8 cellular contexts compared by ENCODE assay signal in genomic region chr11:818396-819128, GRCh38. TPM values are rescaled to one million over a fixed set of nuclear protein-coding genes. Genes with fewer than 3 reads are reported as not detected.
DNase-seq lines count a peak whose midpoint lies in the region; ATAC-seq and TF ChIP-seq lines count a peak whose summit lies in the region.

Gene PNPLA2, plus strand, starts transcription at chr11:818914. Its CDS starts 805 bp downstream, at chr11:819719.

- TF ChIP-seq CTCF in neural crest cell (conservative IDR thresholded peaks at IDR 0.05) (no peak), GM10248 (IDR thresholded peaks at IDR 0.05; ENCODE audit: control extremely low read depth, extremely low read depth, low read depth, missing control alignments) (no peak)

- H3K9me3 ChIP-seq in SK-N-MC (ENCODE audit: low read depth, low read length), result no peaks in the 10 kb centered on the region

- peak; percentile 3 for ATAC-seq in GM21515 (IDR thresholded peaks at IDR 0.05; ENCODE audit: unreplicated experiment)

- POLR2A ChIA-PET in HEK293T (lab: Yijun Ruan, JAX), result interaction anchor here (0.6 to 5.3 kb wide), 15 partner anchors 10 to 243 kb away, joined by 3 to 40 read pairs (median 4); partner anchors contain the start of genes CD151, CRACR2B, GATD1 and RPLP2
- POLR2A ChIA-PET in GM10248 (lab: Yijun Ruan, JAX), result interaction anchor here (0.6 to 2.4 kb wide), 14 partner anchors 8 to 312 kb away, joined by 3 to 35 read pairs (median 4); partner anchors contain the start of genes CD151, CRACR2B, HRAS and RNH1

- H3K4me3 ChIP-seq in SK-N-MC, result peak within 1 kb of the TSS; percentile 88

- H3K4me1 Mint-ChIP-seq in neural crest cell, result no peaks in the 10 kb centered on the region

- peak within 1 kb of the TSS; percentile 91 for H3K4me3 Mint-ChIP-seq in neural crest cell

- H3K27me3 Mint-ChIP-seq in neural crest cell (ENCODE audit: low read depth), result no peaks in the 10 kb centered on the region

- CTCF ChIA-PET in HEK293T (lab: Yijun Ruan, JAX), result interaction anchor here (0.6 to 1.3 kb wide), 3 partner anchors 25 to 315 kb away, joined by 3 read pairs; partner anchors contain the start of gene TSPAN4
- CTCF ChIA-PET in GM10248 (lab: Yijun Ruan, JAX), result interaction anchor here (1.0 to 2.7 kb wide), 6 partner anchors 7 to 24 kb away, joined by 3 to 11 read pairs (median 6); partner anchors contain the start of genes CD151, CRACR2B, POLR2L and TSPAN4

- no peak within 1 kb of the TSS for H3K27ac Mint-ChIP-seq in neural crest cell (ENCODE audit: unreplicated experiment)

- peaks cover 2% of the 10 kb centered on the region for H3K36me3 Mint-ChIP-seq in neural crest cell (ENCODE audit: low read depth)

- peaks cover 5% of the 10 kb centered on the region for H3K36me3 ChIP-seq in SK-N-MC (ENCODE audit: insufficient read depth, low read length)

- DNase-seq in SK-N-MC (ENCODE audit: low read depth, low spot score) (no peak), fibroblast of gingiva (ENCODE audit: low read depth) (peak; percentile 81), neural crest cell (ENCODE audit: low read depth, low spot score) (no peak), HEK293T (ENCODE audit: extremely low spot score) (no peak), NOMO-1 treated with dmso at 0.1 percent for 144 hours (lab: John Stamatoyannopoulos, UW; ENCODE audit: unreplicated experiment) (no peak), T1000 (lab: John Stamatoyannopoulos, UW) (no peak), GM10248 (ENCODE audit: extremely low spot score) (no peak)

- no peak within 1 kb of the TSS for H3K27ac ChIP-seq in SK-N-MC

- H3K9me3 Mint-ChIP-seq in neural crest cell, result no peaks in the 10 kb centered on the region

- peak within 1 kb of the TSS; percentile 83 for H3K9ac ChIP-seq in SK-N-MC (ENCODE audit: insufficient read length)

TF ChIP-seq in HEK293T, 16 proteins besides CTCF, POLR2A, EP300 and RAD21:
- TF ChIP-seq FOXM1 (IDR thresholded peaks at IDR 0.05; ENCODE audit: borderline replicate concordance), result no peak
- no peak for TF ChIP-seq ARNT (IDR thresholded peaks at IDR 0.05)
- no peak for TF ChIP-seq SP1 (IDR thresholded peaks at IDR 0.05)
- TF ChIP-seq FOXK2 (IDR thresholded peaks at IDR 0.05), result no peak
- no peak for TF ChIP-seq SUZ12 (IDR thresholded peaks at IDR 0.05)
- TF ChIP-seq NFRKB (IDR thresholded peaks at IDR 0.05), result no peak
- TF ChIP-seq PKNOX1 (IDR thresholded peaks at IDR 0.05), result no peak
- no peak for TF ChIP-seq HDGF (IDR thresholded peaks at IDR 0.05; ENCODE audit: borderline replicate concordance)
- no peak for TF ChIP-seq ZNF384 (IDR thresholded peaks at IDR 0.05)
- TF ChIP-seq TARDBP (IDR thresholded peaks at IDR 0.05), result no peak

RNA-seq across cellular contexts. Expression of gene PNPLA2, which starts in this region (rescaled TPM):
- 27.0 and 34.5 TPM in 2 replicates for total RNA-seq in neural crest cell
